In the genomic region with DNA sequence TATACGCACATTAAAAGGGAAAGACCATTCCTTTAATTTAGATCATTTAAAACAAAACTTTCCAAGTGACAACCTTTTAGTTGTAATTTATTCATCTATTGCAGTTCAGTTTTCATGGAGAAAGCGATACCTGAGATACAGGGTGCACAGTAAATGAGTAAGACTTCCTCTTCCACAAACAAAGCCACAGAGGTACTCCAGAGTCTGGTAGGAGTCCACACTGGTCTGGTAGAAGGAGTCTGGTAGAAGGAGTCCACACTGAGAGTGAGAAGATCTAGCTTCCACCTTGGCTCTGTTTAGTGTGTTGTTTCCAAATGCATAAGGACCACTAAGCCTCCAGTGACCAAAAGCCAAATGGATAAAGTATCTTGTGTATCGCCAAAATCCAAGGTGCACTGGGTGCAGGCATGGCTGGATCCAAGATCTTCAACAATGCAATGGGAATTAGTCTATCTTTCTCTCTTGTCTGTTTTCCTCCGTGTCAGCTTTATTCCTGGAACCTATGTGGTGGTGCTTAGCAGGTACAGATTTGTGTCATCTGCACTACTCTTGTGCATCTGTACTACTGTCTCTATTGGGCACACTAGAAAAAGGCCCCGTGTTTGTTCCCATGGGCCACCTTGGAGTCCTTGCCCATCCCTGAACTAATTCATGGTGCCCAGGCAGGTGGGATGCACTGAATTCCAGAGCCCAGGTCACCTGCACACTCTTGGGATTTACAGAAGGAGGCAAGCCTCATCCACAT, we compare ENCODE assay signal across 21 cellular contexts.
"Had no signal": no experiment of that assay in that cellular context is flagged by ENCODE, and none has a peak within 500 bp of the region (broad histone marks: within the 10 kb centered on the region; RNA-seq: fewer than 3 reads in every experiment).

No MANE protein-coding gene starts in this region.

- H3K4me1 Mint-ChIP-seq: natural killer cell, neural progenitor cell had no signal

- H3K9me3 ChIP-seq: colonic mucosa, esophagus squamous epithelium, gastroesophageal sphincter, psoas muscle, testis, tibial nerve, upper lobe of right lung, vagina had no signal

- H3K27ac Mint-ChIP-seq: natural killer cell; neural progenitor cell; stimulated activated naive CD8-positive, alpha-beta T cell treated with anti-CD3 and anti-CD28 coated beads, Interleukin-15, Interleukin-2, amounts not matched to agents 100 ng/mL and 50 ng/mL, for 24 hours had no signal

- H3K9me3 Mint-ChIP-seq: natural killer cell; stimulated activated naive CD8-positive, alpha-beta T cell treated with anti-CD3 and anti-CD28 coated beads, Interleukin-15, Interleukin-2, amounts not matched to agents 100 ng/mL and 50 ng/mL, for 24 hours had no signal

- H3K4me3 Mint-ChIP-seq: natural killer cell; neural progenitor cell; stimulated activated naive CD8-positive, alpha-beta T cell treated with anti-CD3 and anti-CD28 coated beads, Interleukin-15, Interleukin-2, amounts not matched to agents 100 ng/mL and 50 ng/mL, for 24 hours had no signal

- DNase-seq: colonic mucosa; dermis blood vessel endothelial cell; esophagus squamous epithelium; foreskin fibroblast; glutamatergic neuron; islet precursor cell; mammary epithelial cell; natural killer cell; occipital lobe; psoas muscle; retina; small intestine; stimulated activated CD4-positive, alpha-beta T cell treated with anti-CD3 and anti-CD28 coated beads, Interleukin-12 subunit alpha, Interleukin-12 subunit beta, amount 100 ng/mL, for 4 hours; testis; upper lobe of right lung had no signal

- H3K36me3 Mint-ChIP-seq: natural killer cell, neural progenitor cell had no signal

- ATAC-seq: gastroesophageal sphincter, left lobe of liver, natural killer cell, psoas muscle, upper lobe of right lung had no signal

- H3K27me3 Mint-ChIP-seq: stimulated activated naive CD8-positive, alpha-beta T cell treated with anti-CD3 and anti-CD28 coated beads, Interleukin-15, Interleukin-2, amounts not matched to agents 100 ng/mL and 50 ng/mL, for 24 hours had no signal
